Comparison of ENCODE assay signal across 17 cellular contexts in genomic region chr11:116070555-116070954, GRCh38.
"Had no signal": no experiment of that assay in that cellular context is flagged by ENCODE, and none has a peak within 500 bp of the region (broad histone marks: within the 10 kb centered on the region; RNA-seq: fewer than 3 reads in every experiment).

No MANE protein-coding gene starts in this region.

- H3K9me3 ChIP-seq: esophagus muscularis mucosa, gastrocnemius medialis, pancreas, upper lobe of left lung, uterus had no signal

- H3K36me3 ChIP-seq: esophagus muscularis mucosa, gastrocnemius medialis, pancreas, upper lobe of left lung, uterus had no signal

- H3K4me3 ChIP-seq: esophagus muscularis mucosa, gastrocnemius medialis, pancreas, upper lobe of left lung, uterus had no signal

- DNase-seq: effector memory CD8-positive, alpha-beta T cell; gastrocnemius medialis; glutamatergic neuron; immature natural killer cell; left colon; mammary epithelial cell; naive B cell; occipital lobe; pancreas; right cardiac atrium; small intestine; stimulated activated CD4-positive, alpha-beta T cell treated with anti-CD3 and anti-CD28 coated beads, Interleukin-12 subunit alpha, Interleukin-12 subunit beta, amount 100 ng/mL, for 4 hours; stimulated activated naive CD4-positive, alpha-beta T cell treated with Interleukin-2 at 50 U/mL for 16 hours; upper lobe of left lung; uterus had no signal

- H3K27ac ChIP-seq: epithelial cell of prostate, esophagus muscularis mucosa, gastrocnemius medialis, pancreas, upper lobe of left lung, uterus had no signal

- ATAC-seq: effector memory CD8-positive, alpha-beta T cell; gastrocnemius medialis; left colon; pancreas; right cardiac atrium had no signal

- H3K4me1 ChIP-seq: esophagus muscularis mucosa, gastrocnemius medialis, pancreas, uterus had no signal
